Comparison of ENCODE assay signal across 25 cellular contexts in the genomic region with DNA sequence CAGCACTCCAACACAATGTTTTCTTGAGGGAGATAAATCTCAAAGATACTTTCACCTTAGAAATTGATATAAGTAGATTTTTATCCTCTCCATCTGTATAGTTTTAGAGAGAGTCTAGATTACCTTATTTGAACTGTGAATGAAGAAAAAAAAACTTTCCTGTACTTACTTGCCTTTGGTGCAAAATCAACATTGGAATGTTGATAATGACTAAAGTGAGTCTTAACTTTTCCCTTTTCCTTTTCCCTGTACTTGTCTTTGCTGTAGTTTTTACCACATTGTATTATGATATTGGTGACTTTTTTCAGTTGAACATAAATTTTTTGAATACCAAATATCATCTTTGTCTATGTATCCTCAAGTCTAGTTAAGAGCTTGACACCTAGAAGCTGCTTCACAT.
"Had no signal": no experiment of that assay in that cellular context is flagged by ENCODE, and none has a peak within 500 bp of the region (broad histone marks: within the 10 kb centered on the region; RNA-seq: fewer than 3 reads in every experiment).

No MANE protein-coding gene starts in this region.

- H3K36me3 ChIP-seq: adrenal gland, heart right ventricle, WERI-Rb-1 had no signal

- DNase-seq: activated CD4-positive, alpha-beta T cell treated with anti-CD3 and anti-CD28 coated beads for 1 hour; activated CD4-positive, alpha-beta T cell treated with anti-CD3 and anti-CD28 coated beads, Interleukin-2, amount 50 U/mL, for 1 hour; activated CD8-positive, alpha-beta T cell treated with anti-CD3 and anti-CD28 coated beads, Interleukin-2, amount 10 ng/mL, durations not matched to agents 7 days and 5 days; activated T-cell treated with anti-CD3 and anti-CD28 coated beads, Interleukin-2, amount 50 U/mL, for 1 hour; adrenal gland; heart right ventricle; islet precursor cell; left colon; mesenchymal stem cell; mucosa of descending colon; occipital lobe; small intestine; stimulated activated CD4-positive, alpha-beta T cell treated with anti-CD3 and anti-CD28 coated beads, Interleukin-15, amount 100 ng/mL, for 24 hours; stimulated activated CD4-positive, alpha-beta T cell treated with anti-CD3 and anti-CD28 coated beads, Interleukin-2, amount 100 ng/mL, for 48 hours; stimulated activated naive CD8-positive, alpha-beta T cell treated with anti-CD3 and anti-CD28 coated beads, Interleukin-15, Interleukin-2, amounts not matched to agents 100 U/mL and 50 U/mL, for 24 hours; T-helper 1 cell; WERI-Rb-1 had no signal

- H3K27me3 ChIP-seq: adrenal gland, ascending aorta, heart right ventricle had no signal

- FAIRE-seq: small intestine, TTC549, urothelium cell line had no signal

- H3K9me3 Mint-ChIP-seq: activated naive CD4-positive, alpha-beta T cell treated with anti-CD3 and anti-CD28 coated beads, Interleukin-2, amount 50 U/mL, for 72 hours; activated T-helper 17 cell treated with anti-CD3 and anti-CD28 coated beads, Interleukin-2, amount 50 U/mL, for 72 hours; neural crest cell had no signal

- H3K27ac ChIP-seq: adrenal gland, ascending aorta, coronary artery, heart right ventricle, WERI-Rb-1 had no signal

- H3K27me3 Mint-ChIP-seq: activated T-helper 17 cell treated with anti-CD3 and anti-CD28 coated beads, Interleukin-2, amount 50 U/mL, for 72 hours had no signal

- ATAC-seq: activated CD8-positive, alpha-beta T cell treated with anti-CD3 and anti-CD28 coated beads, Interleukin-2, amount 10 ng/mL, durations not matched to agents 7 days and 5 days; activated naive CD4-positive, alpha-beta T cell treated with anti-CD3 and anti-CD28 coated beads, Interleukin-2, amount 50 U/mL, for 72 hours; activated T-helper 17 cell treated with anti-CD3 and anti-CD28 coated beads, Interleukin-2, amount 50 U/mL, for 72 hours; heart right ventricle; left colon; mucosa of descending colon; sciatic nerve; stimulated activated naive CD8-positive, alpha-beta T cell treated with anti-CD3 and anti-CD28 coated beads, Interleukin-15, Interleukin-2, amounts not matched to agents 100 U/mL and 50 U/mL, for 24 hours had no signal

- H3K4me3 ChIP-seq: adrenal gland, ascending aorta, coronary artery, heart right ventricle, mucosa of descending colon had no signal

- H3K4me3 Mint-ChIP-seq: activated CD8-positive, alpha-beta T cell treated with anti-CD3 and anti-CD28 coated beads, Interleukin-2, amount 10 ng/mL, durations not matched to agents 7 days and 5 days; activated T-helper 17 cell treated with anti-CD3 and anti-CD28 coated beads, Interleukin-2, amount 50 U/mL, for 72 hours; neural crest cell had no signal

- H3K27ac Mint-ChIP-seq: activated CD8-positive, alpha-beta T cell treated with anti-CD3 and anti-CD28 coated beads, Interleukin-2, amount 10 ng/mL, durations not matched to agents 7 days and 5 days; activated naive CD4-positive, alpha-beta T cell treated with anti-CD3 and anti-CD28 coated beads, Interleukin-2, amount 50 U/mL, for 72 hours; activated T-helper 17 cell treated with anti-CD3 and anti-CD28 coated beads, Interleukin-2, amount 50 U/mL, for 72 hours had no signal

- H3K9me3 ChIP-seq: adrenal gland, ascending aorta, heart right ventricle, mucosa of descending colon had no signal
